11 cellular contexts compared by ENCODE assay signal in the genomic region with DNA sequence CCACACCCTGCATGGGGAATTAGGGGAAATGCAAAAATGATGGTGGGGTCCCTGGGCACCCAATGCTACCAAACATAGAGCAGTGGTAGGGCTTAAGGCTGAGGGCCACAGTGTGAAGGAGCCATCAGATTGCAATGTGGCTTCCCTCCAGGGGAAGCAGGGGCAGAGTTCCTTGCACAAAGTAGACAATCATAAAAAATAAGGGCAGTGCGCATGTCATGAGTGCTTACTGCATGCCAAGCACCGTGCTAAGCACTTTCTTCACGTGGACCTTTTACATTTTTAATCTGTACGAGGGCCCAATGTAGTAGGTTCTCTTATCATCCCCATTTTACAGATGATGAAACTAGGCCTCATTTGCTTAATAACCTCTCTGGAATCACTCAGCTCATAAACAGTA.
"Had no signal": no experiment of that assay in that cellular context is flagged by ENCODE, and none has a peak within 500 bp of the region (broad histone marks: within the 10 kb centered on the region; RNA-seq: fewer than 3 reads in every experiment).

No MANE protein-coding gene starts in this region.

- H3K9me3 ChIP-seq: HAP-1 had no signal

- FAIRE-seq: H1, H54 had no signal

- H2AFZ ChIP-seq: GM23248, GM23338 had no signal

- H3K4me1 ChIP-seq: HAP-1 had no signal

- H3K36me3 ChIP-seq: HAP-1 had no signal

- H3K9ac ChIP-seq: GM23248 had no signal

- H3K4me3 ChIP-seq: GM23248, GM23338, HAP-1 had no signal

- DNase-seq: GM23248, GOT3, H7, H9, HCEC 1CT, HFFc6 had no signal

- H3K27ac ChIP-seq: GM23248 had no signal

- ATAC-seq: GM23338, HCT116 had no signal

- H3K4me2 ChIP-seq: GM23338 had no signal
